11 cellular contexts compared by ENCODE assay signal in the genomic region with DNA sequence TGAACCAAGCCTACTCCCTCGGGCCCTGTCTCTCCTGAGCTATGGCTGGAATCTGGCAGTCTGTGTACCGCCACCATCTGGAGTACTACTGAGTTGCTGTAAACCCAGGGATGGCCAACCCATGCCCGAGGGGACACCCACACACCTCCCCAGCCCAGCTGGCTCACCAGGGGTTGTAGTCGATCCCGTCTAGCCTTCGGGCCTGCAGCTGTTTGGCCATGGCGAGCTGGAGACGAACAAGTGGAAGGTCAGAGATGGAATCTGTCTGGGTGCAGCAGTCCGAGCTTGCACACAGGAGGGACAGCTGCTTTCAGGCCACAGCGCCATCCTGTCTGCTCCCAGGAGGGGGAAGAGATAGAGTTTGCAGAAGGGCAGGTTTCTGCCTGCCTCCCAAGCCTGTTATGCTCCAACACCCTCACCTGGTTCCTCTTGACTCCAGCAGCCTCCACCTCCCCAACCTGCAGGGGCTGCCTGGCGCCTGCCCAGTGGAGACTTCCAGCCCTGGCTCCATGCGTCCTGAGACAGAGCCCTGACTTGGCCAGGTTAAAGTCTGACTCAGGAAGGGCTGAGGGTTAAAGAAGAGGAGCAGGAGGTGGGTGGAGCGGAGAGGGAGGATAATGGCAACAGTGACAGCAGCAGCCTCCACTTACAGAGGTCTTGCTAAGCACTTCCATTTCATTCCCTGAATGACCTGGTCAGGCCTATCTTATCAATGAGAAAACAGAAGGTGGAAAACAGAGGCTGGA. TPM values are rescaled to one million over a fixed set of nuclear protein-coding genes. Genes with fewer than 3 reads are reported as not detected.
DNase-seq lines count a peak whose midpoint lies in the region; ATAC-seq and FAIRE-seq lines count a peak whose summit lies in the region.
"Had no signal": no experiment of that assay in that cellular context is flagged by ENCODE, and none has a peak within 500 bp of the region (broad histone marks: within the 10 kb centered on the region; RNA-seq: fewer than 3 reads in every experiment).

No MANE protein-coding gene starts in this region.

- no peaks in the 10 kb centered on the region for H3K27me3 Mint-ChIP-seq in naive thymus-derived CD8-positive, alpha-beta T cell

- no peak for ATAC-seq in naive thymus-derived CD8-positive, alpha-beta T cell

- DNase-seq in SIG-M5 treated with dmso at 0.1 percent for 504 hours (lab: John Stamatoyannopoulos, UW; ENCODE audit: unreplicated experiment) (peak; percentile 18), SIG-M5 (lab: John Stamatoyannopoulos, UW) (no peak), SHP77 (lab: John Stamatoyannopoulos, UW) (peak; percentile 61 to 83), inferior parietal cortex (ENCODE audit: extremely low spot score) (peak; percentile 13), NCI-H446 treated with DMSO at 0.1 percent for 48 hours (lab: John Stamatoyannopoulos, UW) (no peak), RCC 7860 (ENCODE audit: low spot score) (no peak), EL (no peak)
- no peak for DNase-seq in naive thymus-derived CD8-positive, alpha-beta T cell
- DNase-seq: activated T-cell treated with anti-CD3 and anti-CD28 coated beads, Interleukin-2, amount 50 U/mL, for 48 hours; NCI-H1092 had no signal

- H3K9me3 Mint-ChIP-seq in naive thymus-derived CD8-positive, alpha-beta T cell, result peaks cover 0 to 5% (median under 1%) of the 10 kb centered on the region in 9 donors

- no peak overlapping the region for H3K4me3 Mint-ChIP-seq in naive thymus-derived CD8-positive, alpha-beta T cell
- H3K4me3 Mint-ChIP-seq: T-helper 1 cell treated with Interleukin-12 subunit alpha and Interleukin-12 subunit beta and Interleukin-4 antibody, amounts not matched to agents 30 μg/mL and 1 μg/mL, for 36 hours had no signal

- H3K36me3 Mint-ChIP-seq in naive thymus-derived CD8-positive, alpha-beta T cell, result peaks cover 0 to 17% (median 10%) of the 10 kb centered on the region in 3 donors

- POLR2A ChIA-PET in naive thymus-derived CD8-positive, alpha-beta T cell (lab: Charles Lee), result interaction anchor here (0.6 kb wide), 1 partner anchor 337 kb away, joined by 3 read pairs; no protein-coding TSS in a partner anchor

- FAIRE-seq in RCC 7860 (lab: Jason Lieb, UNC), result no peak

- H3K27ac Mint-ChIP-seq in naive thymus-derived CD8-positive, alpha-beta T cell, result peak overlapping the region in 1 of 10 donors; percentile 41
- H3K27ac Mint-ChIP-seq: T-helper 1 cell treated with Interleukin-12 subunit alpha and Interleukin-12 subunit beta and Interleukin-4 antibody, amounts not matched to agents 30 μg/mL and 1 μg/mL, for 36 hours had no signal

- no peaks in the 10 kb centered on the region for H3K4me1 Mint-ChIP-seq in naive thymus-derived CD8-positive, alpha-beta T cell

RNA-seq across cellular contexts. Expression of gene SPOUT1, which starts 15.8 kb away (rescaled TPM):
- total RNA-seq in naive thymus-derived CD8-positive, alpha-beta T cell, result 10 to 100 TPM; 60.4 to 67.1 TPM
- polyA plus RNA-seq in naive thymus-derived CD8-positive, alpha-beta T cell, result 10 to 100 TPM; 46.7 to 55.6 (median 50.0) TPM

RNA-seq across cellular contexts. Expression of gene ENDOG, which starts 27.1 kb away (rescaled TPM):
- total RNA-seq in naive thymus-derived CD8-positive, alpha-beta T cell, result 10 to 100 TPM; 15.0 to 15.8 TPM
- 10 to 100 TPM; 16.3 to 34.0 (median 19.0) TPM for polyA plus RNA-seq in naive thymus-derived CD8-positive, alpha-beta T cell

RNA-seq across cellular contexts. Expression of gene KYAT1, which starts 36.4 kb away (rescaled TPM):
- total RNA-seq in naive thymus-derived CD8-positive, alpha-beta T cell, result 10 to 100 TPM; 15.1 to 15.9 TPM
- 10 to 100 TPM in 2 of 3 donors, 1 to 10 TPM in 1; 9.3 to 10.8 (median 10.4) TPM for polyA plus RNA-seq in naive thymus-derived CD8-positive, alpha-beta T cell

RNA-seq across cellular contexts. Expression of gene LRRC8A, which starts 36.6 kb away (rescaled TPM):
- 10 to 100 TPM; 27.5 to 29.4 TPM for total RNA-seq in naive thymus-derived CD8-positive, alpha-beta T cell
- polyA plus RNA-seq in naive thymus-derived CD8-positive, alpha-beta T cell, result 10 to 100 TPM; 17.4 to 36.7 (median 22.1) TPM

RNA-seq across cellular contexts. Expression of gene TBC1D13, which starts 58.3 kb away (rescaled TPM):
- total RNA-seq in naive thymus-derived CD8-positive, alpha-beta T cell, result 10 to 100 TPM; 29.9 to 36.3 TPM
- polyA plus RNA-seq in naive thymus-derived CD8-positive, alpha-beta T cell, result 10 to 100 TPM; 20.2 to 34.8 (median 22.2) TPM

Comparison
In these comparisons a context has a peak if more than half of its experiments do, and no peak if none do; other contexts are left out.
1. DNase-seq: peak in SIG-M5 treated with dmso at 0.1 percent for 504 hours (single experiment), SHP77 (2 of 2) and inferior parietal cortex (single experiment); none in SIG-M5 (single experiment), NCI-H446 treated with DMSO at 0.1 percent for 48 hours (single experiment), naive thymus-derived CD8-positive, alpha-beta T cell (0 of 10), RCC 7860 (single experiment) and EL (single experiment).